In the genomic region with DNA sequence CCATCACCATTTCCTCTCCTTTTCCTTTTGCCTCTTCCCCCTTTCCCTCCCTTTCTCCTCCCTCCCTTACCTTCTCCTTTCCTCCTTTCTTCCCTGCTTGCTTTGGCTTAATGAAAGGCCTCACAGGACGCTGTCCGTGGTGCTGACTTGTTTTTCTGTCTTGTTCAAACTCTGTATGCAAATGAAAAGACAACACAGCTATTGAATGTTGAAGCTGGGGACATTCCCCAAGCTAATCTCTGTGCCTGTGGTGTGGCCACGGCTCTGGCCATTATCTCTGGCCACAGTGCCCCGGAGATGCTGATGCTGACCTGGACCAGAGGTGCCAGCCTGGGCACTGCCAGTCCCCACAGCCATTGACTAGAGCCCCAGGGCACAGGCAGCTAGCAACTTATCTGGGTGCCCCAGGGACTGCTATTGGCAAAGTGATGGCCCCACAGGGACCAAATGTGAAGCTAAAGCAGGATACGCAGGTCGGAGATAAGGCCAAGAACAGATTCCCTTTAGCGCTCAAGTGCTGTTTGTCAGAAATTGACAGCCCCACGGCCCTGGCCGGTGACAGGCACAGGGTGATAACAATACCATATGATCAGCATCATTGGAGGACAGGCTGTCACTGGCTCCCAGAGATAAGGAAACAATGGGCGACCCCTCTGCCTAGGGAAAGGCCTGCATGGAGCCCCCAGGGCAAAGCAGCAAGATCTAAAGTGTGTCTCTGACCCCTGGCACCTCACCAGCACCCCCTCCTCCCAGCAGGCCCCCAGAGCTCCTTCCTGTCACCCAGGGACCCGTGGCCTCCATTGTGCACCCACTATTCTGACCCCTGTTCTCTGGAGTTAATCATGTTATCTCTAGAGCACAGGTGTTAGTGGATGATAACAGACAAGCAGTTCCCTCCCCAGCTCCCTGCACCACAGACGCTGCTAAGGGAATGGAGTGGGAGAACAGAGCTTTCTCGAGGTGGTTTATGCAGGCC, we compare ENCODE assay signal across 10 cellular contexts. TPM values are rescaled to one million over a fixed set of nuclear protein-coding genes. Genes with fewer than 3 reads are reported as not detected.
A peak's percentile ranks its signal among the peaks of the same experiment; 100 is the strongest.
DNase-seq lines count a peak whose midpoint lies in the region; ATAC-seq, FAIRE-seq and TF ChIP-seq lines count a peak whose summit lies in the region.
"Had no signal": no experiment of that assay in that cellular context is flagged by ENCODE, and none has a peak within 500 bp of the region (broad histone marks: within the 10 kb centered on the region; RNA-seq: fewer than 3 reads in every experiment).

No MANE protein-coding gene starts in this region.

- H3K36me3 ChIP-seq in SJCRH30 (no peaks in the 10 kb centered on the region), astrocyte (ENCODE audit: insufficient read depth, low read length) (no peaks in the 10 kb centered on the region)

- H3K27ac ChIP-seq in SJCRH30 (no peak overlapping the region), astrocyte (ENCODE audit: low read depth, low read length) (no peak overlapping the region), coronary artery (no peak overlapping the region)

- H3K9me3 Mint-ChIP-seq in astrocyte (ENCODE audit: unreplicated experiment), result no peaks in the 10 kb centered on the region

- no peak for FAIRE-seq in astrocyte (lab: Jason Lieb, UNC)
- FAIRE-seq: TTC549 had no signal

- peaks cover 62% of the 10 kb centered on the region for H3K27me3 Mint-ChIP-seq in astrocyte (ENCODE audit: low read depth, unreplicated experiment)

- no peak for TF ChIP-seq CTCF in astrocyte (IDR thresholded peaks at IDR 0.05; ENCODE audit: insufficient read depth, low read depth, low read length)
- no peak for TF ChIP-seq CTCF in coronary artery (IDR thresholded peaks at IDR 0.05)

- H3K4me2 ChIP-seq in astrocyte (ENCODE audit: low read length), result no peak overlapping the region

- peaks cover 4% of the 10 kb centered on the region; the same call in 1 of the 2 replicates for H3K27me3 ChIP-seq in SJCRH30
- peaks cover 5% of the 10 kb centered on the region for H3K27me3 ChIP-seq in astrocyte (ENCODE audit: insufficient read depth, low read length)

- H2AFZ ChIP-seq in astrocyte (ENCODE audit: low read depth, low read length), result no peak overlapping the region

- H3K27ac Mint-ChIP-seq in astrocyte (ENCODE audit: unreplicated experiment), result no peak overlapping the region

- H3K4me3 ChIP-seq in SJCRH30 (no peak overlapping the region), astrocyte (ENCODE audit: insufficient read depth, low read depth, low read length) (no peak overlapping the region), coronary artery (no peak overlapping the region)

- DNase-seq in NCI-H82 (lab: John Stamatoyannopoulos, UW) (peak; percentile 23), NCI-H82 treated with DMSO at 0.1 percent for 48 hours (lab: John Stamatoyannopoulos, UW; ENCODE audit: unreplicated experiment) (no peak), SJCRH30 (peak; percentile 79 to 92), astrocyte (ENCODE audit: low read depth) (peak; percentile 36), kidney tubule cell (ENCODE audit: low spot score) (peak; percentile 62), coronary artery (ENCODE audit: low spot score) (no peak)
- DNase-seq in stimulated activated naive CD4-positive, alpha-beta T cell treated with Interleukin-2 at 50 U/mL for 16 hours (lab: John Stamatoyannopoulos, UW), result peak; percentile 23

- H4K20me1 ChIP-seq in astrocyte (ENCODE audit: insufficient read depth, low read length), result no peaks in the 10 kb centered on the region

- no peaks in the 10 kb centered on the region for H3K4me1 ChIP-seq in SJCRH30
- H3K4me1 ChIP-seq in astrocyte (ENCODE audit: insufficient read depth, low read length), result no peaks in the 10 kb centered on the region

- no peak overlapping the region for H3K4me3 Mint-ChIP-seq in astrocyte (ENCODE audit: unreplicated experiment)

- H3K9ac ChIP-seq in astrocyte (ENCODE audit: low read length), result no peak overlapping the region

- no peak for ATAC-seq in HG02840 (IDR thresholded peaks at IDR 0.05; ENCODE audit: low FRiP score, unreplicated experiment)

- no peaks in the 10 kb centered on the region for H3K79me2 ChIP-seq in astrocyte (ENCODE audit: insufficient read depth, low read length)

- H3K36me3 Mint-ChIP-seq in astrocyte (ENCODE audit: low read depth, unreplicated experiment), result no peaks in the 10 kb centered on the region

- H3K9me3 ChIP-seq in SJCRH30 (replicated peaks), result no peaks in the 10 kb centered on the region
- no peaks in the 10 kb centered on the region for H3K9me3 ChIP-seq in astrocyte (ENCODE audit: insufficient read depth, low read depth, low read length)

- no peaks in the 10 kb centered on the region for H3K4me1 Mint-ChIP-seq in astrocyte (ENCODE audit: low read depth, unreplicated experiment)

RNA-seq across cellular contexts. Expression of a gene that starts 31.6 kb away (rescaled TPM):
- not detected in 2 replicates for total RNA-seq in SJCRH30 (2014; rRNA removed; shearing (Covaris generic))
- total RNA-seq in astrocyte, result not detected in 2 replicates
- total RNA-seq: skeletal muscle tissue had no signal

RNA-seq across cellular contexts. Expression of a gene that starts 55.5 kb away (rescaled TPM):
- 21.1 and 22.2 TPM in 2 replicates for total RNA-seq in SJCRH30 (2014; rRNA removed; shearing (Covaris generic))
- total RNA-seq in astrocyte, result 3.7 and 4.0 TPM in 2 replicates

Comparison
In these comparisons a context has a peak if more than half of its experiments do, and no peak if none do; other contexts are left out.
1. DNase-seq: peak in NCI-H82 (single experiment), SJCRH30 (2 of 2), astrocyte (single experiment), kidney tubule cell (single experiment) and stimulated activated naive CD4-positive, alpha-beta T cell treated with Interleukin-2 at 50 U/mL for 16 hours (single experiment); none in NCI-H82 treated with DMSO at 0.1 percent for 48 hours (single experiment) and coronary artery (single experiment).